In genomic region chr9:76394896-76395244, GRCh38 we compare ENCODE assay signal across 8 cellular contexts. TPM values are rescaled to one million over a fixed set of nuclear protein-coding genes. Genes with fewer than 3 reads are reported as not detected.
DNase-seq lines count a peak whose midpoint lies in the region; ATAC-seq and TF ChIP-seq lines count a peak whose summit lies in the region.

No MANE protein-coding gene starts in this region.

- H3K9ac ChIP-seq in HUES48 (ENCODE audit: low read depth, low read length) (peak overlapping the region; percentile 66), PC-3 (ENCODE audit: low read length) (peak overlapping the region; percentile 85)

- H4K20me1 ChIP-seq in PC-3 (ENCODE audit: low read length) = no peaks in the 10 kb centered on the region

- H3K4me1 ChIP-seq in HUES48 (ENCODE audit: control insufficient read depth, insufficient read depth, low read length) (no peaks in the 10 kb centered on the region; the same call in 1 of the 2 replicates), PC-3 (ENCODE audit: insufficient read depth, low read length) (no peaks in the 10 kb centered on the region; the same call in 1 of the 2 replicates), heart right ventricle (peaks cover 0 to 41% (median 29%) of the 10 kb centered on the region in 9 donors), prostate gland (replicated peaks) (no peaks in the 10 kb centered on the region)

- ATAC-seq in GM21390 (IDR thresholded peaks at IDR 0.05; ENCODE audit: unreplicated experiment) (peak; percentile 53), PC-3 (peak; percentile 40), heart right ventricle (peak; percentile 30 to 77 (median 69))
- ATAC-seq in activated naive CD4-positive, alpha-beta T cell treated with anti-CD3 and anti-CD28 coated beads, Interleukin-2, amount 50 U/mL, for 72 hours = peak; percentile 73 to 76

- 0 to 1% methylated on average over 14 of the region's 14 CpGs for WGBS in heart right ventricle, 2 donors
- under 1% methylated on average over 14 of the region's 14 CpGs for WGBS in prostate gland

- peaks cover 0 to 16% of the 10 kb centered on the region in 2 donors for H3K36me3 Mint-ChIP-seq in activated naive CD4-positive, alpha-beta T cell treated with anti-CD3 and anti-CD28 coated beads, Interleukin-2, amount 50 U/mL, for 72 hours

- DNase-seq in DMS53 treated with DMSO at 0.1 percent for 48 hours (lab: John Stamatoyannopoulos, UW; ENCODE audit: unreplicated experiment) = peak; percentile 64
- DNase-seq in PC-3 = peak; percentile 30
- DNase-seq in activated naive CD4-positive, alpha-beta T cell treated with anti-CD3 and anti-CD28 coated beads, Interleukin-2, amount 50 U/mL, for 72 hours (ENCODE audit: low spot score in 2 of 2) = peak in 1 of 2 donors; percentile 51
- DNase-seq in heart right ventricle = peak; percentile 36 to 54
- peak; percentile 43 for DNase-seq in prostate gland (ENCODE audit: low spot score)
- no peak for DNase-seq in HCEC 1CT

- no peak for TF ChIP-seq POLR2A in prostate gland (IDR thresholded peaks at IDR 0.05)

- no peak for TF ChIP-seq CTCF in PC-3 (conservative IDR thresholded peaks at IDR 0.05; ENCODE audit: low read depth, low read length)
- TF ChIP-seq CTCF in heart right ventricle (IDR thresholded peaks at IDR 0.05) = no peak
- peak in 1 of 4 experiments; percentile 2 for TF ChIP-seq CTCF in prostate gland (IDR thresholded peaks at IDR 0.05)

- H3K79me2 ChIP-seq in PC-3 (ENCODE audit: low read length) = peaks cover 13% of the 10 kb centered on the region

- H3K27ac ChIP-seq in HUES48 (ENCODE audit: low read depth, low read length) (peak overlapping the region; percentile 96), PC-3 (ENCODE audit: low read length) (peak overlapping the region; percentile 52), heart right ventricle (peak overlapping the region; percentile 85 to 98 (median 90)), prostate gland (peak overlapping the region; percentile 85 to 93)

- POLR2A ChIA-PET in PC-3 (lab: Charles Lee; ENCODE audit: unreplicated experiment) = no interaction called here

- CTCF ChIA-PET in PC-3 (lab: Charles Lee) = no interaction called here

- H3K9me3 ChIP-seq in HUES48 (ENCODE audit: control insufficient read depth, insufficient read depth, low read length) = no peaks in the 10 kb centered on the region
- H3K9me3 ChIP-seq in PC-3 (ENCODE audit: low read length) = no peaks in the 10 kb centered on the region
- H3K9me3 ChIP-seq in heart right ventricle = peaks cover 0 to 12% (median 0%) of the 10 kb centered on the region in 11 donors
- H3K9me3 ChIP-seq in prostate gland = no peaks in the 10 kb centered on the region

- H3K9me3 Mint-ChIP-seq in activated naive CD4-positive, alpha-beta T cell treated with anti-CD3 and anti-CD28 coated beads, Interleukin-2, amount 50 U/mL, for 72 hours = peaks cover 0 to 5% of the 10 kb centered on the region in 2 donors

- peak overlapping the region; percentile 92 for H3K27ac Mint-ChIP-seq in activated naive CD4-positive, alpha-beta T cell treated with anti-CD3 and anti-CD28 coated beads, Interleukin-2, amount 50 U/mL, for 72 hours

- no peaks in the 10 kb centered on the region for H3K27me3 ChIP-seq in HUES48 (ENCODE audit: control insufficient read depth, insufficient read depth, low read length)
- H3K27me3 ChIP-seq in PC-3 (ENCODE audit: low read length) = no peaks in the 10 kb centered on the region
- no peaks in the 10 kb centered on the region for H3K27me3 ChIP-seq in heart right ventricle
- no peaks in the 10 kb centered on the region for H3K27me3 ChIP-seq in prostate gland (replicated peaks; ENCODE audit: insufficient read depth)

- peaks cover 6% of the 10 kb centered on the region for H3K36me3 ChIP-seq in HUES48 (ENCODE audit: control insufficient read depth, insufficient read depth, low read length)
- peaks cover 7% of the 10 kb centered on the region; the same call in 1 of the 2 replicates for H3K36me3 ChIP-seq in PC-3 (ENCODE audit: low read depth, low read length)
- H3K36me3 ChIP-seq in heart right ventricle = peaks cover 0 to 14% (median 4%) of the 10 kb centered on the region in 9 donors
- H3K36me3 ChIP-seq in prostate gland = no peaks in the 10 kb centered on the region

- H3K4me2 ChIP-seq in PC-3 (ENCODE audit: low read length) = peak overlapping the region; percentile 95

- H3K9me2 ChIP-seq in PC-3 (replicated peaks; ENCODE audit: low read length) = no peaks in the 10 kb centered on the region

- BruUV-seq in PC-3 (replicated peaks; lab: Mats Ljungman, UMichigan) = TSS peak; percentile 79

- intact Hi-C loops in PC-3 (cut with micrococcal nuclease) = no loop called here
- intact Hi-C loops in heart right ventricle (cut with DNase I) = loop anchor here in 1 of 10 donors (10.0 kb wide), 1 partner anchor 1310 kb away; the partner anchor contains the start of genes NMRK1 and OSTF1
- intact Hi-C loops in prostate gland (cut with DNase I) = loop anchor here (10.0 kb wide), 1 partner anchor 500 kb away; the partner anchor contains the start of gene PCSK5

- H3K4me3 ChIP-seq in HUES48 (ENCODE audit: low read depth, low read length) (peak overlapping the region; percentile 75), PC-3 (ENCODE audit: low read length) (peak overlapping the region; percentile 94), heart right ventricle (peak overlapping the region; percentile 81 to 98 (median 94)), prostate gland (peak overlapping the region; percentile 65 to 72)

- H2AFZ ChIP-seq in PC-3 (ENCODE audit: low read length) = peak overlapping the region; percentile 98

- no peaks in the 10 kb centered on the region for H3F3A ChIP-seq in PC-3 (ENCODE audit: low read length, unreplicated experiment)

RNA-seq across cellular contexts. Expression of gene RFK, which starts 0.6 kb away (rescaled TPM):
- total RNA-seq in PC-3 (2014; rRNA removed) (8.1 and 9.7 TPM in 2 replicates), heart right ventricle (10 to 100 TPM; 14.6 to 33.6 (median 21.6) TPM), prostate gland (10 to 100 TPM; 18.4 to 23.5 TPM)
- 10 to 100 TPM in 1 of 2 donors, 1 to 10 TPM in 1; 5.8 to 12.2 TPM for total RNA-seq in activated naive CD4-positive, alpha-beta T cell treated with anti-CD3 and anti-CD28 coated beads, Interleukin-2, amount 50 U/mL, for 72 hours
- 10 to 100 TPM in 1 of 2 donors, 1 to 10 TPM in 1; 7.1 to 15.3 TPM for polyA plus RNA-seq in heart right ventricle
